1 cellular context compared by ENCODE assay signal in the genomic region with DNA sequence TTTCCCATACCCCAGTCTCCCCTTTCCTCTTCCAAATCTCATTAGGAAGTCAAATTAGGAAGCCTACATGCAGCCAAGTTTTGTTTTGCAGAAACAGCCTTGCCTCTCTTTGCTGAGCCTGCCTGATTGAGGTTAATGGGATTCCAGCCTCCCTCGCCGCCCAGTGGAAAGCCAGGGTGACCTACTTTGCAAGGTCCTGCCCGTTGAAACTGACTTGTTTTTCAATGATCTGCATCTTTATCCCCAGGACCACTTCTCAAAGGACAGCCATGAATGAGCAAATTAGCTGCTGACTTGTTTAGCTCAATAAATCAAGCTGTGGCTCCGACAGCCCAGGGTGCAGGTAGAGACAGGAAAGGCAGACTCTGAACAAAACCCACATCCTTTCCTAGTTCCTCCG.
TF ChIP-seq lines count a peak whose summit lies in the region.

No MANE protein-coding gene starts in this region.

TF ChIP-seq in K562, 482 proteins besides CTCF, POLR2A, EP300 and RAD21 (continued from another document):
- no peak for TF ChIP-seq ZNF318 (IDR thresholded peaks at IDR 0.05; ENCODE audit: borderline replicate concordance in 1 of 2, low read depth in 1 of 2)
- no peak for TF ChIP-seq ETV6 (IDR thresholded peaks at IDR 0.05; ENCODE audit: borderline replicate concordance in 1 of 2, low read depth in 2 of 2, low read length in 1 of 2)
- TF ChIP-seq ETV6 (CRISPR knock-in tag; IDR thresholded peaks at IDR 0.05; ENCODE audit: borderline replicate concordance): no peak
- TF ChIP-seq MEIS2 (IDR thresholded peaks at IDR 0.05; ENCODE audit: partially characterized antibody): peak; percentile 12
- TF ChIP-seq RERE (CRISPR knock-in tag; IDR thresholded peaks at IDR 0.05; ENCODE audit: borderline replicate concordance): no peak
